21 cellular contexts compared by ENCODE assay signal in the genomic region with DNA sequence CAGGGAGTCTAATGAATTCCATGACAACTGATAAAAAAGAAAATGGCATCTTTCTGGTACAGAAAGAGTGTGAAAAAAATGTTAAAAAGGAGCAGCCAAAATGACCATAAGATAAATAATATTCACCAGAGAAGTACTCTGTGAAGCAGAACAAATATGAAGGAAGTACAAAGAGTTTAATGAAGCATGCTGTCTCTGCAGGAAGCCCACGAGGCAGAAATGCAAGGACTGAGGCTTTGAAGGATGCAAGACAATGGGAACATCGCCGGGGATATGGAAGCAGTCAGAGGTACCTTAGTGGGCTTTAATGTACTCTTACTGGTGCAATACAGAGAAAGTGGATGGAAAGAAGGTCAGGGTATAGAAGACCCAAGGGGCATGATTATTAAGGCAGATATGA.
DNase-seq lines count a peak whose midpoint lies in the region; ATAC-seq lines count a peak whose summit lies in the region.
"Had no signal": no experiment of that assay in that cellular context is flagged by ENCODE, and none has a peak within 500 bp of the region (broad histone marks: within the 10 kb centered on the region; RNA-seq: fewer than 3 reads in every experiment).

No MANE protein-coding gene starts in this region.

- no peaks in the 10 kb centered on the region for H3K36me3 Mint-ChIP-seq in activated naive CD8-positive, alpha-beta T cell
- no peaks in the 10 kb centered on the region for H3K36me3 Mint-ChIP-seq in activated naive CD8-positive, alpha-beta T cell treated with anti-CD3 and anti-CD28 coated beads, Interleukin-2, amount 50 U/mL, for 24 hours (ENCODE audit: low read depth)
- H3K36me3 Mint-ChIP-seq: CD14-positive monocyte; CD8-positive, alpha-beta memory T cell had no signal

- H3K9me3 Mint-ChIP-seq in activated naive CD8-positive, alpha-beta T cell (ENCODE audit: low read depth): no peaks in the 10 kb centered on the region
- H3K9me3 Mint-ChIP-seq in activated naive CD8-positive, alpha-beta T cell treated with anti-CD3 and anti-CD28 coated beads, Interleukin-2, amount 50 U/mL, for 24 hours: no peaks in the 10 kb centered on the region
- H3K9me3 Mint-ChIP-seq: CD14-positive monocyte; CD8-positive, alpha-beta memory T cell had no signal

- DNase-seq in activated naive CD8-positive, alpha-beta T cell treated with anti-CD3 and anti-CD28 coated beads, Interleukin-2, amount 50 U/mL, for 24 hours: no peak
- DNase-seq in NCI-H69 (lab: John Stamatoyannopoulos, UW): peak; percentile 34
- DNase-seq in kidney tubule cell (ENCODE audit: low spot score): peak; percentile 54
- DNase-seq in NCI-H1930 (lab: John Stamatoyannopoulos, UW): no peak
- DNase-seq in putamen (ENCODE audit: low spot score): no peak
- DNase-seq: CD8-positive, alpha-beta memory T cell; DMS 273 treated with DMSO at 0.1 percent for 48 hours; DND-41; Kasumi-1; NCI-H1092 treated with DMSO at 0.1 percent for 48 hours; NCI-H1694; NCI-H2081; NCI-H2171 treated with DMSO at 0.1 percent for 48 hours; NCI-H774; PC-3; SK-N-SH had no signal

- ATAC-seq in activated naive CD8-positive, alpha-beta T cell treated with anti-CD3 and anti-CD28 coated beads, Interleukin-2, amount 50 U/mL, for 24 hours: no peak
- ATAC-seq in GM21737 (IDR thresholded peaks at IDR 0.05; ENCODE audit: unreplicated experiment): no peak
- ATAC-seq: HepG2, K562, PC-3 had no signal

- H3K4me3 Mint-ChIP-seq in activated naive CD8-positive, alpha-beta T cell: no peak overlapping the region
- H3K4me3 Mint-ChIP-seq in activated naive CD8-positive, alpha-beta T cell treated with anti-CD3 and anti-CD28 coated beads, Interleukin-2, amount 50 U/mL, for 24 hours: no peak overlapping the region
- H3K4me3 Mint-ChIP-seq: CD14-positive monocyte; CD8-positive, alpha-beta memory T cell had no signal

- no peaks in the 10 kb centered on the region for H3K27me3 Mint-ChIP-seq in activated naive CD8-positive, alpha-beta T cell
- H3K27me3 Mint-ChIP-seq in activated naive CD8-positive, alpha-beta T cell treated with anti-CD3 and anti-CD28 coated beads, Interleukin-2, amount 50 U/mL, for 24 hours: no peaks in the 10 kb centered on the region

- peak overlapping the region; percentile 7 for H3K27ac Mint-ChIP-seq in activated naive CD8-positive, alpha-beta T cell
- no peak overlapping the region for H3K27ac Mint-ChIP-seq in activated naive CD8-positive, alpha-beta T cell treated with anti-CD3 and anti-CD28 coated beads, Interleukin-2, amount 50 U/mL, for 24 hours
- H3K27ac Mint-ChIP-seq: CD8-positive, alpha-beta memory T cell had no signal

- H3K4me1 Mint-ChIP-seq in activated naive CD8-positive, alpha-beta T cell (ENCODE audit: low read depth): no peaks in the 10 kb centered on the region
- no peaks in the 10 kb centered on the region for H3K4me1 Mint-ChIP-seq in activated naive CD8-positive, alpha-beta T cell treated with anti-CD3 and anti-CD28 coated beads, Interleukin-2, amount 50 U/mL, for 24 hours
- H3K4me1 Mint-ChIP-seq: CD14-positive monocyte; CD8-positive, alpha-beta memory T cell had no signal

Comparison
In these comparisons a context has a peak if more than half of its experiments do, and no peak if none do; other contexts are left out.
1. DNase-seq: peak in NCI-H69 (single experiment) and kidney tubule cell (single experiment); none in activated naive CD8-positive, alpha-beta T cell treated with anti-CD3 and anti-CD28 coated beads, Interleukin-2, amount 50 U/mL, for 24 hours (single experiment), NCI-H1930 (0 of 2) and putamen (single experiment).